8 cellular contexts compared by ENCODE assay signal in the genomic region with DNA sequence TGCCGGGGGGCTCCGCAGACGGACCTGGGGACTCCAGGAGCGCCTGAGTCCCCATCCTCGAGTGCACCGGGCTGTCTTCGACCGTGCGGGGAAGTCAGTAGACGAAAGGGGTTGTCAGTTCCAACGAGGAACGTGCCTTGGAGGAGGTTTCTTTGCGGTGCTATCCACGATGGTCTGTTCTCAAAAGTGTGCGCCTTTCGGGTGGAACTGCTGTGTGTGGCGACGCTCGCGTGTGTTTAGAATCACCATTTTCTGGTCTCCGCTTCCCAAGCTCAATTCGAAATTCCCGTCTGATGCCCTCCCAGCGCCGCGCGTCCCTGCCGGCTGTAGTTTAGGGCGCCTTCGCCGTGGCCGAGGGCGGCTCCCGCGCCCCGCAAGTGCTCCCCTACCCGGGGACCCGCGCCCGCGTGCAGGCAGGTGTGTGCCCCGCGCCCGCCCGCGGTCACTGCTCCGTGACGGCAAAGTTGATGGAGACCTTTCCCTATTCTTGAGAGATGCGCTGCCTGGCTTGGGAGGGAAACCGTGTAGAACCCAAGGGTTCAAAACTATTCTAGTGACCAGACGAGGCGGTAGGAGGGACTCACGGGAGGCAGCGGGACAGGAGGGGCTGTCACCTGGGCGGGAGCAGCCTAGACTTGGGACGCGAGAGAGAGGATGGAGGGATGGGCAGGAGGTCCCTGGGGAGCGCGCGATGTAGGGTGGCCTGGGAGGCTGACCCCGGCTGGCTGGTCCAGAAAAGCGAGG. TPM values are rescaled to one million over a fixed set of nuclear protein-coding genes. Genes with fewer than 3 reads are reported as not detected.
DNase-seq lines count a peak whose midpoint lies in the region; ATAC-seq, FAIRE-seq and TF ChIP-seq lines count a peak whose summit lies in the region.

No MANE protein-coding gene starts in this region.

- peaks cover 1% of the 10 kb centered on the region; the same call in 1 of the 2 replicates for H3K4me1 ChIP-seq in iPS DF 6.9 (ENCODE audit: control insufficient read depth, insufficient read depth, low read length)
- peaks cover 0 to 23% (median 14%) of the 10 kb centered on the region in 6 donors for H3K4me1 ChIP-seq in spleen

- peak overlapping the region; percentile 48 for H3K4me3 Mint-ChIP-seq in activated CD4-positive, alpha-beta memory T cell treated with anti-CD3 and anti-CD28 coated beads for 36 hours
- H3K4me3 Mint-ChIP-seq in activated CD4-positive, alpha-beta memory T cell treated with anti-CD3 and anti-CD28 coated beads, Interleukin-2, amount 10 ng/mL, durations not matched to agents 7 days and 5 days = no peak overlapping the region
- peak overlapping the region; percentile 57 for H3K4me3 Mint-ChIP-seq in activated naive CD8-positive, alpha-beta T cell

- H3K27me3 ChIP-seq in iPS DF 6.9 (ENCODE audit: control insufficient read depth, insufficient read depth, low read length) = peaks cover 21% of the 10 kb centered on the region
- peaks cover 0 to 60% (median 20%) of the 10 kb centered on the region in 7 donors for H3K27me3 ChIP-seq in spleen (replicated peaks in 1 of 7)

- DNase-seq in activated CD4-positive, alpha-beta memory T cell treated with anti-CD3 and anti-CD28 coated beads for 36 hours = no peak
- DNase-seq in activated CD4-positive, alpha-beta memory T cell treated with anti-CD3 and anti-CD28 coated beads, Interleukin-2, amount 10 ng/mL, durations not matched to agents 7 days and 5 days = no peak
- DNase-seq in iPS DF 6.9 (ENCODE audit: low read depth, low spot score) = no peak
- DNase-seq in spleen = no peak
- DNase-seq in RCC 7860 (ENCODE audit: low spot score) = no peak
- no peak for DNase-seq in epidermal melanocyte (ENCODE audit: insufficient read length, low spot score)

- no peak for FAIRE-seq in RCC 7860 (lab: Jason Lieb, UNC)

- no peaks in the 10 kb centered on the region for H3K9me3 Mint-ChIP-seq in activated CD4-positive, alpha-beta memory T cell treated with anti-CD3 and anti-CD28 coated beads for 36 hours
- no peaks in the 10 kb centered on the region for H3K9me3 Mint-ChIP-seq in activated CD4-positive, alpha-beta memory T cell treated with anti-CD3 and anti-CD28 coated beads, Interleukin-2, amount 10 ng/mL, durations not matched to agents 7 days and 5 days
- no peaks in the 10 kb centered on the region for H3K9me3 Mint-ChIP-seq in activated naive CD8-positive, alpha-beta T cell (ENCODE audit: low read depth)

- H3K9me3 ChIP-seq in iPS DF 6.9 (ENCODE audit: control insufficient read depth, insufficient read depth, low read length) (no peaks in the 10 kb centered on the region), spleen (no peaks in the 10 kb centered on the region)

- no peak for TF ChIP-seq POLR2A in spleen (IDR thresholded peaks at IDR 0.05)

- WGBS in iPS DF 6.9 (ENCODE audit: insufficient coverage, insufficient read length) = no CpG with 5 or more reads among the region's 62 CpGs
- WGBS in spleen, 5 donors = 3 to 11% (median 5%) methylated on average over 50 to 62 of the region's 62 CpGs

- H3K4me3 ChIP-seq in iPS DF 6.9 (ENCODE audit: low read length) (peak overlapping the region; percentile 63; the same call in 1 of the 2 replicates), spleen (peak overlapping the region; percentile 24 to 71 (median 41))

- CTCF ChIA-PET in activated CD4-positive, alpha-beta memory T cell treated with anti-CD3 and anti-CD28 coated beads for 36 hours (lab: Charles Lee) = no interaction called here
- CTCF ChIA-PET in activated CD4-positive, alpha-beta memory T cell treated with anti-CD3 and anti-CD28 coated beads, Interleukin-2, amount 10 ng/mL, durations not matched to agents 7 days and 5 days (lab: Charles Lee) = no interaction called here

- no peak for TF ChIP-seq CTCF in spleen (IDR thresholded peaks at IDR 0.05 in 8 of 11, conservative IDR thresholded peaks at IDR 0.05 in 3 of 11)

- H3K27ac Mint-ChIP-seq in activated CD4-positive, alpha-beta memory T cell treated with anti-CD3 and anti-CD28 coated beads for 36 hours = no peak overlapping the region
- no peak overlapping the region for H3K27ac Mint-ChIP-seq in activated CD4-positive, alpha-beta memory T cell treated with anti-CD3 and anti-CD28 coated beads, Interleukin-2, amount 10 ng/mL, durations not matched to agents 7 days and 5 days
- no peak overlapping the region for H3K27ac Mint-ChIP-seq in activated naive CD8-positive, alpha-beta T cell

- POLR2A ChIA-PET in activated CD4-positive, alpha-beta memory T cell treated with anti-CD3 and anti-CD28 coated beads for 36 hours (lab: Charles Lee) = no interaction called here
- POLR2A ChIA-PET in activated CD4-positive, alpha-beta memory T cell treated with anti-CD3 and anti-CD28 coated beads, Interleukin-2, amount 10 ng/mL, durations not matched to agents 7 days and 5 days (lab: Charles Lee) = no interaction called here

- H3K36me3 ChIP-seq in iPS DF 6.9 (ENCODE audit: control insufficient read depth, insufficient read depth, low read length) (no peaks in the 10 kb centered on the region), spleen (no peaks in the 10 kb centered on the region)

- peaks cover 60% of the 10 kb centered on the region for H3K27me3 Mint-ChIP-seq in activated CD4-positive, alpha-beta memory T cell treated with anti-CD3 and anti-CD28 coated beads for 36 hours
- peaks cover 61% of the 10 kb centered on the region for H3K27me3 Mint-ChIP-seq in activated CD4-positive, alpha-beta memory T cell treated with anti-CD3 and anti-CD28 coated beads, Interleukin-2, amount 10 ng/mL, durations not matched to agents 7 days and 5 days
- H3K27me3 Mint-ChIP-seq in activated naive CD8-positive, alpha-beta T cell = peaks cover 42% of the 10 kb centered on the region

- no peak for ATAC-seq in GM18867 (IDR thresholded peaks at IDR 0.05; ENCODE audit: unreplicated experiment)

- intact Hi-C loops in activated CD4-positive, alpha-beta memory T cell treated with anti-CD3 and anti-CD28 coated beads for 36 hours (cut with micrococcal nuclease) = no loop called here
- intact Hi-C loops in spleen (cut with DNase I; ENCODE audit: low total_unique reads) = no loop called here

- peaks cover 14% of the 10 kb centered on the region for H3K4me1 Mint-ChIP-seq in activated CD4-positive, alpha-beta memory T cell treated with anti-CD3 and anti-CD28 coated beads for 36 hours (ENCODE audit: low read depth)
- H3K4me1 Mint-ChIP-seq in activated CD4-positive, alpha-beta memory T cell treated with anti-CD3 and anti-CD28 coated beads, Interleukin-2, amount 10 ng/mL, durations not matched to agents 7 days and 5 days = peaks cover 11% of the 10 kb centered on the region
- peaks cover 14% of the 10 kb centered on the region for H3K4me1 Mint-ChIP-seq in activated naive CD8-positive, alpha-beta T cell (ENCODE audit: low read depth)

- H3K27ac ChIP-seq in iPS DF 6.9 (ENCODE audit: low read length) (no peak overlapping the region), spleen (peak overlapping the region in 1 of 8 donors; percentile 8)

- no peaks in the 10 kb centered on the region for H3K36me3 Mint-ChIP-seq in activated CD4-positive, alpha-beta memory T cell treated with anti-CD3 and anti-CD28 coated beads for 36 hours
- no peaks in the 10 kb centered on the region for H3K36me3 Mint-ChIP-seq in activated CD4-positive, alpha-beta memory T cell treated with anti-CD3 and anti-CD28 coated beads, Interleukin-2, amount 10 ng/mL, durations not matched to agents 7 days and 5 days (ENCODE audit: low read depth)
- no peaks in the 10 kb centered on the region for H3K36me3 Mint-ChIP-seq in activated naive CD8-positive, alpha-beta T cell

RNA-seq across cellular contexts. Expression of a gene that starts 1.0 kb away (rescaled TPM):
- not detected for total RNA-seq in activated CD4-positive, alpha-beta memory T cell treated with anti-CD3 and anti-CD28 coated beads for 36 hours
- not detected for total RNA-seq in activated CD4-positive, alpha-beta memory T cell treated with anti-CD3 and anti-CD28 coated beads, Interleukin-2, amount 10 ng/mL, durations not matched to agents 7 days and 5 days
- total RNA-seq in spleen = 1 to 10 TPM in 3 of 7 donors, under 1 TPM in 4; 0.09 to 2.0 (median 0.89) TPM
- polyA plus RNA-seq in spleen = under 1 TPM; 0.09 to 0.16 (median 0.15) TPM
